ENCODE assay signal across 1 cellular context in the genomic region with DNA sequence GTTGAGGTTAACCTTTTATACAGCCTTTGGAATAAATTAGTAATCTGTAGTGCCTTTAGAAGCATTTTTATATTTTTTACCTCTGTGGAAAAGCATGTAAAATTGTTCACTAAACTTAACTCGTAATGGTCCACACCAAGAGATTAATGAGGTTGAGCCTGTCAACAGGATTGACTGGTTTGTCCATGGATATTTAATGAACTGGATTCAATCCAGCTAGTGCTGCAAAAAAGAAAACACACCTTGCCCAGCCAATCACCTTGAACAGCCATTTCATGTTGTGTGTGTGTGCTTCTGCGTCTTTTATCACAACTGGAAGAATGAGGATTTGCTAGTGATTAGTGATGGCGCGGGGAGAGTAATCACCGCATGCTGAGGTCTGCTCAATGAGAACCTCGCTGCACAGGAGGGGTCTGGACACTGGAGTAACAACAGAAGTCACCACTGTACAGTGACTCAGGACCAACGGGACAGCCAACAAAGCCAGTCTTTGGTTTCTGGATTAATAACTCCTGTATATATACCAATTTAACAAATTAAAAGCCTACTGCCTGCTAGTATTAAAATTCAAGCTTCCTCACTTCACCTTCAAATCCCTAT.
A peak's percentile ranks its signal among the peaks of the same experiment; 100 is the strongest.
TF ChIP-seq lines count a peak whose summit lies in the region.

No MANE protein-coding gene starts in this region.

TF ChIP-seq in HepG2, 621 proteins besides CTCF, POLR2A, EP300 and RAD21:
- TF ChIP-seq ZSCAN9 (CRISPR knock-in tag; IDR thresholded peaks at IDR 0.05; ENCODE audit: borderline replicate concordance), result no peak
- peak; percentile 10 for TF ChIP-seq AGO2 (optimal IDR thresholded peaks at IDR 0.05; ENCODE audit: low read depth, low read length)
- TF ChIP-seq, protein P1, sequence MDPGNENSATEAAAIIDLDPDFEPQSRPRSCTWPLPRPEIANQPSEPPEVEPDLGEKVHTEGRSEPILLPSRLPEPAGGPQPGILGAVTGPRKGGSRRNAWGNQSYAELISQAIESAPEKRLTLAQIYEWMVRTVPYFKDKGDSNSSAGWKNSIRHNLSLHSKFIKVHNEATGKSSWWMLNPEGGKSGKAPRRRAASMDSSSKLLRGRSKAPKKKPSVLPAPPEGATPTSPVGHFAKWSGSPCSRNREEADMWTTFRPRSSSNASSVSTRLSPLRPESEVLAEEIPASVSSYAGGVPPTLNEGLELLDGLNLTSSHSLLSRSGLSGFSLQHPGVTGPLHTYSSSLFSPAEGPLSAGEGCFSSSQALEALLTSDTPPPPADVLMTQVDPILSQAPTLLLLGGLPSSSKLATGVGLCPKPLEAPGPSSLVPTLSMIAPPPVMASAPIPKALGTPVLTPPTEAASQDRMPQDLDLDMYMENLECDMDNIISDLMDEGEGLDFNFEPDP (CRISPR knock-in tag; conservative IDR thresholded peaks at IDR 0.05), result 0 out of 2 replicates have a peak, but pooled peaks have one; percentile 49
- peak; percentile 96 for TF ChIP-seq RBM22 (optimal IDR thresholded peaks at IDR 0.05; ENCODE audit: low read length)
